Comparison of ENCODE assay signal across 18 cellular contexts in the genomic region with DNA sequence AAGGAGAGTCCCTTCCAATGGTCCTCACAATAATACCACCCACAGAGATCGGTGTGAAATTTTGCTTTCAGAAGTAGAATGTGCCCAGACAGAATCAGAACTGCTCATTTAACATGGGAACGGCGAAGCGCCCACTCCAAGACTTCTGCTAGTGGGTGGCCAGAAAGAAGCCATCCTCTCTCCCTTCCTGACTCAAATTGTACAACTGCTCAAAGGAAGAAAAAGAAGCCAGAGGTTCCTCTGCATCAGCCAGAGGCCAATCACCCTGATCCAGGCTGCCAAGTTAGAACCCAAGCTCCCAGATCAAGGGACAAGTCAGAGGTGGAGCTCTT.
"Had no signal": no experiment of that assay in that cellular context is flagged by ENCODE, and none has a peak within 500 bp of the region (broad histone marks: within the 10 kb centered on the region; RNA-seq: fewer than 3 reads in every experiment).

No MANE protein-coding gene starts in this region.

- H3K36me3 ChIP-seq: cardiac muscle cell, prostate gland had no signal

- H3K4me3 ChIP-seq: cardiac muscle cell, dorsolateral prefrontal cortex, left ventricle myocardium inferior, prostate gland, stomach had no signal

- H3K27me3 Mint-ChIP-seq: T-cell had no signal

- H3K27ac ChIP-seq: left ventricle myocardium inferior, prostate gland, stomach had no signal

- H3K27me3 ChIP-seq: cardiac muscle cell, dorsolateral prefrontal cortex, stomach had no signal

- H3K27ac Mint-ChIP-seq: nephron progenitor cell, T-cell had no signal

- DNase-seq: activated gamma-delta T cell treated with Interleukin-2 at 50 U/mL for 16 hours; kidney; left ventricle myocardium inferior; mesendoderm; nephron progenitor cell; right cardiac atrium; Right ventricle myocardium superior; SK-N-SH; small intestine; stimulated activated CD4-positive, alpha-beta T cell treated with anti-CD3 and anti-CD28 coated beads, Interleukin-4, amount 100 ng/mL, for 4 hours; stomach; T-cell; T1000 had no signal

- ATAC-seq: activated CD4-positive, CD25-positive, alpha-beta regulatory T cell treated with anti-CD3 and anti-CD28 coated beads, Interleukin-2, amount 50 U/mL, for 24 hours; esophagus mucosa; right cardiac atrium had no signal

- H3K4me1 ChIP-seq: prostate gland had no signal

- H3K9me3 Mint-ChIP-seq: nephron progenitor cell, T-cell had no signal

- H3K4me3 Mint-ChIP-seq: nephron progenitor cell, T-cell had no signal

- H3K9me3 ChIP-seq: left ventricle myocardium inferior, prostate gland, SK-N-SH, stomach had no signal
